Comparison of ENCODE assay signal across 8 cellular contexts in the genomic region with DNA sequence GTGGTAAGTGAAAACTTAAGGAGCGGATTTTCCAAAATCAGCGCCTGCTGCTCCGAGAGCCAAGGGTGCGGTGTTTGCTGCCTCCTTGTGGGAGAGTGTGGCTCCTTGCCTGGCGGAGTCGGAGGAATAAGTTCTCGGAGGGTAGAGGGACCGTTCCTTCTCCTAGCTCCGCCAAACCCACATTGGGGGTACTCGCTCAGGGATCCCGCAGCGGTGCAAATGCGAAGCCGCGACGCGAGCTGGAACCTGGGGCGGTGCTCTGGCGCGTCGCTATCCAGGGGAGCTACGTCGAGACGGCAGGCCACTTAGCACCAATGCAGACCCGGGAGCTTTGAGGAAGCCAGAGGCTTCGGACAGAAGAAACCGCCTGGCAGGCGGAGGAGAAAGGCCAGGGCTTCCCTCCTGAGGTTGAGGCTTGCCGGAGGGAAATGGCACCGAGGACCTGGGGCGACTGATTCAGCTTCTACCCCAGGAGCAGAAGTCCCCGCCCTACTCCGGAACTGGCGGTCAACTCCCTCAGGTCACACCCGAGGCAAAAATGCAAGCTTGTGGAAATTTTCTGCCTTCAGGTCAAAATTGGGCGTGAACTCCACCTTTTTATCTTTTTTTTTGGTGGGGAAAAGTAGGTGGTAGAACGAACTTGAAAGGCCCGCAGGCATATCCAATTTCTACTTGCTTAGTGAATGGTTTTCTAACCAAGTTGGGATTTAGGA. TPM values are rescaled to one million over a fixed set of nuclear protein-coding genes. Genes with fewer than 3 reads are reported as not detected.
DNase-seq lines count a peak whose midpoint lies in the region; ATAC-seq and TF ChIP-seq lines count a peak whose summit lies in the region.

No MANE protein-coding gene starts in this region.

- H3K36me3 ChIP-seq in Peyer's patch, result no peaks in the 10 kb centered on the region
- H3K36me3 ChIP-seq in osteoblast (ENCODE audit: insufficient read depth, low read length), result no peaks in the 10 kb centered on the region
- no peaks in the 10 kb centered on the region for H3K36me3 ChIP-seq in thyroid gland

- H3K9me3 ChIP-seq in Peyer's patch (no peaks in the 10 kb centered on the region), osteoblast (ENCODE audit: low read depth, low read length) (no peaks in the 10 kb centered on the region), thyroid gland (no peaks in the 10 kb centered on the region)

- peak; percentile 65 for ATAC-seq in HG03439 (IDR thresholded peaks at IDR 0.05; ENCODE audit: unreplicated experiment)

- H4K20me1 ChIP-seq in osteoblast (ENCODE audit: insufficient read depth, low read length), result no peaks in the 10 kb centered on the region

- no peak for TF ChIP-seq POLR2A in Peyer's patch (IDR thresholded peaks at IDR 0.05)
- TF ChIP-seq POLR2A in thyroid gland (IDR thresholded peaks at IDR 0.05), result peak in 1 of 2 donors; percentile 4

- no peaks in the 10 kb centered on the region for H3K4me1 ChIP-seq in Peyer's patch
- peaks cover 3% of the 10 kb centered on the region for H3K4me1 ChIP-seq in osteoblast (ENCODE audit: insufficient read depth, low read length)
- H3K4me1 ChIP-seq in thyroid gland, result no peaks in the 10 kb centered on the region

- intact Hi-C loops in thyroid gland (cut with DNase I), result no loop called here

- TF ChIP-seq CTCF in Peyer's patch (IDR thresholded peaks at IDR 0.05) (peak in 4 of 6 experiments; percentile 35 to 46 (median 40)), osteoblast (IDR thresholded peaks at IDR 0.05; ENCODE audit: extremely low read depth, low read depth, low read length) (peak; percentile 75), thyroid gland (IDR thresholded peaks at IDR 0.05) (peak in 4 of 6 experiments; percentile 32 to 68 (median 52))

- H3K27me3 ChIP-seq in Peyer's patch (peaks cover 0 to 7% of the 10 kb centered on the region in 2 donors), osteoblast (ENCODE audit: insufficient read depth, low read length) (no peaks in the 10 kb centered on the region), thyroid gland (no peaks in the 10 kb centered on the region)

- DNase-seq in COLO829 (ENCODE audit: low spot score) (peak; percentile 32), GM19240 (ENCODE audit: insufficient read length, low spot score) (peak; percentile 60), Peyer's patch (peak; percentile 50 to 79 (median 63)), germinal center (ENCODE audit: low spot score) (peak; percentile 49), osteoblast (ENCODE audit: insufficient read length, low spot score, missing footprints) (peak; percentile 91), thyroid gland (peak; percentile 41 to 62)
- peak; percentile 46 for DNase-seq in activated effector memory CD4-positive, alpha-beta T cell treated with Interleukin-2 at 50 U/mL for 16 hours

- no peaks in the 10 kb centered on the region for H3K79me2 ChIP-seq in osteoblast (ENCODE audit: insufficient read depth, low read length)

- peak overlapping the region; percentile 42 to 56 (median 56) for H3K4me3 ChIP-seq in Peyer's patch
- H3K4me3 ChIP-seq in osteoblast (ENCODE audit: insufficient read depth, low read length), result peak overlapping the region; percentile 83
- peak overlapping the region; percentile 19 to 51 (median 32) for H3K4me3 ChIP-seq in thyroid gland (replicated peaks in 1 of 3)

- H3K27ac ChIP-seq in Peyer's patch (peak overlapping the region; percentile 3 to 55 (median 28)), osteoblast (ENCODE audit: low read depth, low read length) (peak overlapping the region; percentile 26), thyroid gland (no peak overlapping the region)

- peak overlapping the region; percentile 96 for H2AFZ ChIP-seq in osteoblast (ENCODE audit: low read length)

- H3K4me2 ChIP-seq in osteoblast (ENCODE audit: insufficient read depth, low read length), result peak overlapping the region; percentile 81

- WGBS in thyroid gland, 2 donors, result 4 to 12% methylated on average over 11 to 38 of the region's 38 CpGs

RNA-seq across cellular contexts. Expression of a gene that starts 5.7 kb away (rescaled TPM):
- total RNA-seq in Peyer's patch (1 to 10 TPM in 1 of 4 donors, under 1 TPM in 1, not detected in 2; 0.57 to 4.9 TPM), osteoblast (5.0 and 8.7 TPM in 2 replicates), thyroid gland (1 to 10 TPM; 1.5 to 6.0 (median 4.0) TPM)

RNA-seq across cellular contexts. Expression of a gene that starts 19.3 kb away (rescaled TPM):
- not detected for total RNA-seq in Peyer's patch
- total RNA-seq in osteoblast, result 0.36 and 0.59 TPM in 2 replicates
- not detected for total RNA-seq in thyroid gland

RNA-seq across cellular contexts. Expression of a gene that starts 26.5 kb away (rescaled TPM):
- not detected for total RNA-seq in Peyer's patch
- total RNA-seq in osteoblast, result not detected in 2 replicates
- total RNA-seq in thyroid gland, result not detected

RNA-seq across cellular contexts. Expression of a gene that starts 34.9 kb away (rescaled TPM):
- total RNA-seq in Peyer's patch (not detected), osteoblast (not detected in 2 replicates), thyroid gland (not detected)

Comparison
In these comparisons a context has a peak if more than half of its experiments do, and no peak if none do; other contexts are left out.
1. DNase-seq: peak in every context shown above with its lines; median percentile 91 in osteoblast; 63 in Peyer's patch; 60 in GM19240; 52 in thyroid gland; 49 in germinal center; 46 in activated effector memory CD4-positive, alpha-beta T cell treated with Interleukin-2 at 50 U/mL for 16 hours; 32 in COLO829.
2. H3K27ac ChIP-seq: peak in Peyer's patch (4 of 4) and osteoblast (single experiment); none in thyroid gland (0 of 3).
3. H3K4me3 ChIP-seq: peak in every context shown above with its lines; median percentile 83 in osteoblast; 56 in Peyer's patch; 32 in thyroid gland.
4. Peak in every context shown above with its lines, with median percentiles within 50 percentile points of each other: CTCF ChIP-seq.